24 cellular contexts compared by ENCODE assay signal in genomic region chr11:79080506-79080905, GRCh38.
DNase-seq lines count a peak whose midpoint lies in the region; ATAC-seq and TF ChIP-seq lines count a peak whose summit lies in the region.
"Had no signal": no experiment of that assay in that cellular context is flagged by ENCODE, and none has a peak within 500 bp of the region (broad histone marks: within the 10 kb centered on the region; RNA-seq: fewer than 3 reads in every experiment).

No MANE protein-coding gene starts in this region.

- H3K18ac ChIP-seq in IMR-90 (ENCODE audit: low read depth, low read length): no peak overlapping the region; the same call in 1 of the 2 replicates

- H3K4ac ChIP-seq in IMR-90 (ENCODE audit: low read depth, low read length): 0 out of 2 replicates have a peak overlapping the region, but pooled peaks have one; percentile 24

- no peak overlapping the region for H3K56ac ChIP-seq in IMR-90 (ENCODE audit: extremely low read depth, insufficient read depth, low read length)

- CTCF ChIA-PET in IMR-90 (lab: Yijun Ruan, JAX): no interaction called here

- no peak overlapping the region for H2AK9ac ChIP-seq in IMR-90 (replicated peaks; ENCODE audit: low read depth, low read length, poor library complexity)

- no peaks in the 10 kb centered on the region for H3K27me3 ChIP-seq in IMR-90 (ENCODE audit: control insufficient read depth, insufficient read depth, low read length)
- H3K27me3 ChIP-seq in upper lobe of left lung: no peaks in the 10 kb centered on the region
- H3K27me3 ChIP-seq: BE2C, neutrophil, tibial artery had no signal

- no CpG with 5 or more reads among the region's 1 CpG for WGBS in IMR-90 (ENCODE audit: extremely low coverage in 2 of 2, insufficient read length in 1 of 2), 2 experiments
- 56% methylated on average over 1 of the region's 1 CpG; no CpG with 5 or more reads in 1 of the 2 donors for WGBS in upper lobe of left lung, 2 donors

- H2AFZ ChIP-seq in IMR-90 (replicated peaks; ENCODE audit: low read length, poor library complexity): no peak overlapping the region

- ATAC-seq in IMR-90 (ENCODE audit: low read depth): peak; percentile 21
- ATAC-seq in GM18861 (IDR thresholded peaks at IDR 0.05; ENCODE audit: unreplicated experiment): no peak
- ATAC-seq in upper lobe of left lung (ENCODE audit: low FRiP score in 2 of 2): no peak
- no peak for ATAC-seq in HG02759 (IDR thresholded peaks at IDR 0.05; ENCODE audit: unreplicated experiment)
- ATAC-seq: activated T-cell treated with anti-CD3 and anti-CD28 coated beads, Interleukin-2, amount 50 U/mL, for 72 hours; Panc1 had no signal

- H3K27ac Mint-ChIP-seq in osteocyte (ENCODE audit: unreplicated experiment): peak overlapping the region; percentile 27
- H3K27ac Mint-ChIP-seq: activated naive CD4-positive, alpha-beta T cell treated with anti-CD3 and anti-CD28 coated beads, Interleukin-2, amount 10 ng/mL, durations not matched to agents 7 days and 5 days; activated T-cell treated with anti-CD3 and anti-CD28 coated beads, Interleukin-2, amount 50 U/mL, for 72 hours; stimulated activated naive CD8-positive, alpha-beta T cell treated with anti-CD3 and anti-CD28 coated beads, Interleukin-15, Interleukin-2, amounts not matched to agents 100 ng/mL and 50 ng/mL, for 24 hours had no signal

- BruUV-seq in IMR-90 (replicated peaks; lab: Mats Ljungman, UMichigan): no TSS peak

- intact Hi-C loops in IMR-90 (cut with micrococcal nuclease): loop anchor here (10.0 kb wide), 1 partner anchor 286 kb away; no protein-coding TSS in a partner anchor

- TF ChIP-seq CTCF in IMR-90 (conservative IDR thresholded peaks at IDR 0.05; ENCODE audit: low read depth, low read length): no peak
- TF ChIP-seq CTCF in fibroblast of pulmonary artery (IDR thresholded peaks at IDR 0.05; ENCODE audit: low read length, missing control alignments): no peak
- TF ChIP-seq CTCF in osteocyte (IDR thresholded peaks at IDR 0.05): no peak
- TF ChIP-seq CTCF in upper lobe of left lung (IDR thresholded peaks at IDR 0.05): no peak

- no peak for TF ChIP-seq POLR2A in IMR-90 (IDR thresholded peaks at IDR 0.05; ENCODE audit: low read depth, low read length)
- no peak for TF ChIP-seq POLR2A in upper lobe of left lung (IDR thresholded peaks at IDR 0.05)

- H2BK20ac ChIP-seq in IMR-90 (ENCODE audit: low read depth, low read length): peak overlapping the region; percentile 10; the same call in 1 of the 2 replicates

- no peaks in the 10 kb centered on the region for H3K27me3 Mint-ChIP-seq in osteocyte (ENCODE audit: unreplicated experiment)

- H3K36me3 ChIP-seq in IMR-90 (ENCODE audit: control insufficient read depth, insufficient read depth, low read length) (no peaks in the 10 kb centered on the region), upper lobe of left lung (no peaks in the 10 kb centered on the region)
- H3K36me3 ChIP-seq: BE2C, HAP-1, neutrophil, tibial artery had no signal

- peaks cover 50% of the 10 kb centered on the region for H3K4me1 Mint-ChIP-seq in osteocyte (ENCODE audit: unreplicated experiment)
- H3K4me1 Mint-ChIP-seq: activated naive CD4-positive, alpha-beta T cell treated with anti-CD3 and anti-CD28 coated beads, Interleukin-2, amount 10 ng/mL, durations not matched to agents 7 days and 5 days had no signal

- DNase-seq in DMS 273 (lab: John Stamatoyannopoulos, UW; ENCODE audit: unreplicated experiment) (peak; percentile 6), DMS 273 treated with DMSO at 0.1 percent for 48 hours (lab: John Stamatoyannopoulos, UW) (no peak), IMR-90 (peak; percentile 22), fibroblast of pulmonary artery (ENCODE audit: low read depth) (peak; percentile 67), osteocyte (ENCODE audit: extremely low spot score, unreplicated experiment) (no peak), upper lobe of left lung (no peak)
- DNase-seq: activated CD4-positive, alpha-beta T cell treated with anti-CD3 and anti-CD28 coated beads for 4 hours; activated naive CD4-positive, alpha-beta T cell treated with anti-CD3 and anti-CD28 coated beads, Interleukin-2, amount 10 ng/mL, durations not matched to agents 7 days and 5 days; activated T-cell treated with anti-CD3 and anti-CD28 coated beads, Interleukin-2, amount 50 U/mL, for 72 hours; BE2C; central memory CD4-positive, alpha-beta T cell; KBM-7; NCI-H1694 treated with DMSO at 0.1 percent for 48 hours; NCI-H345; NK-92 treated with Interleukin-12 subunit alpha and Interleukin-12 subunit beta, amount 100 ng/mL, for 24 hours; stimulated activated CD4-positive, alpha-beta T cell treated with anti-CD3 and anti-CD28 coated beads, Interleukin-4, amount 100 ng/mL, for 4 hours; tibial artery had no signal

- no peak overlapping the region for H2BK5ac ChIP-seq in IMR-90 (ENCODE audit: low read depth, low read length, poor library complexity, severe bottlenecking)

- no peak for TF ChIP-seq EP300 in upper lobe of left lung (IDR thresholded peaks at IDR 0.05)

- H3K4me2 ChIP-seq in IMR-90 (ENCODE audit: low read depth, low read length): no peak overlapping the region

- no peak overlapping the region for H3K27ac ChIP-seq in IMR-90 (ENCODE audit: insufficient read depth, low read length)
- H3K27ac ChIP-seq in upper lobe of left lung: no peak overlapping the region
- H3K27ac ChIP-seq: 22Rv1, neutrophil, tibial artery had no signal

- dilution Hi-C loops in IMR-90 (cut with HindIII; ENCODE audit: low sequenced_read_pairs, unreplicated experiment): no loop called here

- H3K4me3 Mint-ChIP-seq in osteocyte (ENCODE audit: unreplicated experiment): no peak overlapping the region
- H3K4me3 Mint-ChIP-seq: activated naive CD4-positive, alpha-beta T cell treated with anti-CD3 and anti-CD28 coated beads, Interleukin-2, amount 10 ng/mL, durations not matched to agents 7 days and 5 days; activated T-cell treated with anti-CD3 and anti-CD28 coated beads, Interleukin-2, amount 50 U/mL, for 72 hours; stimulated activated naive CD8-positive, alpha-beta T cell treated with anti-CD3 and anti-CD28 coated beads, Interleukin-15, Interleukin-2, amounts not matched to agents 100 ng/mL and 50 ng/mL, for 24 hours had no signal

- no peak overlapping the region for H3K4me3 ChIP-seq in IMR-90 (ENCODE audit: insufficient read depth, low read depth, low read length)
- no peak overlapping the region for H3K4me3 ChIP-seq in fibroblast of pulmonary artery (replicated peaks; ENCODE audit: low read depth, low read length)
- no peak overlapping the region for H3K4me3 ChIP-seq in upper lobe of left lung
- H3K4me3 ChIP-seq: HAP-1, tibial artery had no signal

- no peak overlapping the region for H4K8ac ChIP-seq in IMR-90 (ENCODE audit: low read depth in 2 of 2, low read length in 2 of 2)

- no peaks in the 10 kb centered on the region for H3K9me3 ChIP-seq in IMR-90 (ENCODE audit: control insufficient read depth, insufficient read depth, low read length)
- no peaks in the 10 kb centered on the region for H3K9me3 ChIP-seq in upper lobe of left lung
- H3K9me3 ChIP-seq: BE2C, HAP-1, neutrophil, tibial artery had no signal

- no peak overlapping the region for H3K9ac ChIP-seq in IMR-90 (ENCODE audit: low read depth, low read length)

- H3K23ac ChIP-seq in IMR-90 (ENCODE audit: low read depth, low read length): no peak overlapping the region

- peaks cover 1% of the 10 kb centered on the region for H3K36me3 Mint-ChIP-seq in osteocyte (ENCODE audit: unreplicated experiment)
- H3K36me3 Mint-ChIP-seq: activated naive CD4-positive, alpha-beta T cell treated with anti-CD3 and anti-CD28 coated beads, Interleukin-2, amount 10 ng/mL, durations not matched to agents 7 days and 5 days had no signal

- TF ChIP-seq RAD21 in IMR-90 (IDR thresholded peaks at IDR 0.05; ENCODE audit: low read length): no peak

- in situ Hi-C loops in IMR-90 (cut with MboI; ENCODE audit: low sequenced_read_pairs): no loop called here

- H4K91ac ChIP-seq in IMR-90 (ENCODE audit: insufficient read depth, low read depth, low read length): no peak overlapping the region

- H3K9me3 Mint-ChIP-seq in osteocyte (ENCODE audit: unreplicated experiment): peaks cover 5% of the 10 kb centered on the region
- H3K9me3 Mint-ChIP-seq: activated naive CD4-positive, alpha-beta T cell treated with anti-CD3 and anti-CD28 coated beads, Interleukin-2, amount 10 ng/mL, durations not matched to agents 7 days and 5 days had no signal

- no peak overlapping the region for H4K5ac ChIP-seq in IMR-90 (ENCODE audit: low read depth, low read length)

- H2BK15ac ChIP-seq in IMR-90 (ENCODE audit: low read depth, low read length): 0 out of 3 replicates have a peak overlapping the region, but pooled peaks have one; percentile 61

- no peak overlapping the region for H2BK120ac ChIP-seq in IMR-90 (ENCODE audit: low read depth, low read length)

- POLR2A ChIA-PET in IMR-90 (lab: Charles Lee; ENCODE audit: unreplicated experiment): no interaction called here

- H3K14ac ChIP-seq in IMR-90 (replicated peaks; ENCODE audit: low read depth, low read length): no peak overlapping the region

- no peaks in the 10 kb centered on the region for H3K79me1 ChIP-seq in IMR-90 (ENCODE audit: low read depth in 1 of 2, low read length in 2 of 2)

- H3K4me1 ChIP-seq in IMR-90 (ENCODE audit: control insufficient read depth, insufficient read depth, low read length): peaks cover 12% of the 10 kb centered on the region
- no peaks in the 10 kb centered on the region for H3K4me1 ChIP-seq in upper lobe of left lung
- H3K4me1 ChIP-seq: HAP-1 had no signal

- H4K20me1 ChIP-seq in IMR-90 (ENCODE audit: insufficient read depth, low read length): no peaks in the 10 kb centered on the region

- no peak overlapping the region for H2AK5ac ChIP-seq in IMR-90 (ENCODE audit: low read depth, low read length)

- peaks cover 6% of the 10 kb centered on the region for H3K9me1 ChIP-seq in IMR-90 (ENCODE audit: insufficient read depth, low read length)

TF ChIP-seq in IMR-90, 13 proteins besides CTCF, POLR2A, EP300 and RAD21:
- TF ChIP-seq ELK1 (IDR thresholded peaks at IDR 0.05; ENCODE audit: borderline replicate concordance, low read depth, low read length) (no peak), CHD1 (IDR thresholded peaks at IDR 0.05; ENCODE audit: low read depth, low read length) (no peak), FOS (IDR thresholded peaks at IDR 0.05; ENCODE audit: low read depth, low read length) (no peak), CEBPB (IDR thresholded peaks at IDR 0.05; ENCODE audit: low read depth, low read length) (no peak), MAZ (IDR thresholded peaks at IDR 0.05; ENCODE audit: borderline replicate concordance, low read depth, low read length) (no peak), RFX5 (IDR thresholded peaks at IDR 0.05; ENCODE audit: low read depth, low read length) (no peak)

Comparison
In these comparisons a context has a peak if more than half of its experiments do, and no peak if none do; other contexts are left out.
1. DNase-seq: peak in DMS 273 (single experiment), IMR-90 (single experiment) and fibroblast of pulmonary artery (single experiment); none in DMS 273 treated with DMSO at 0.1 percent for 48 hours (single experiment), osteocyte (single experiment) and upper lobe of left lung (0 of 2).